ENCODE assay signal across 10 cellular contexts in the genomic region with DNA sequence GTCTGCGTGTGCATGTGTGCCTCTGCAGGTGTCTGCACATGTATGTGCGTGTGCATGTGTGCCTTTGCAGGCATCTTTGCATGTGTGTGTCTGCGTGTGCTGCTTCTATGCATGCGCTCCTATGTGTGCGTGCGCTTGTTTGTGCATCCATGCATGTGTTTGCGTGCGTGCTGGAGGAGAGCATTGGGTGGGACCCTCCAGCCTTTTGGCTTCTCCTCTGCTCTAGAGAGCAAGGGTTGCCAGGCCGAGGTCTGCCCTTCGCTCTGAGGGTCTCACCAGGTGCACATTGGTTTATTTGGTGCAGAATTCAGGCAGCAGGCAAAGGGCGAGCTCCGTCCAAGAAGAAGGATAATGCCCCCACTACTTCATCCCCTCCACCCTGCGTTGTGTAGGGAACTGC. TPM values are rescaled to one million over a fixed set of nuclear protein-coding genes. Genes with fewer than 3 reads are reported as not detected.
DNase-seq lines count a peak whose midpoint lies in the region; ATAC-seq and TF ChIP-seq lines count a peak whose summit lies in the region.
"Had no signal": no experiment of that assay in that cellular context is flagged by ENCODE, and none has a peak within 500 bp of the region (broad histone marks: within the 10 kb centered on the region; RNA-seq: fewer than 3 reads in every experiment).

No MANE protein-coding gene starts in this region.

- H3K4me1 ChIP-seq in GM23338 (ENCODE audit: insufficient read depth) (no peaks in the 10 kb centered on the region), hepatocyte (ENCODE audit: insufficient read depth) (peaks cover 3% of the 10 kb centered on the region), smooth muscle cell (ENCODE audit: low read depth) (peaks cover 7% of the 10 kb centered on the region)

- no peak for TF ChIP-seq POLR2A in erythroblast (IDR thresholded peaks at IDR 0.05; ENCODE audit: low read length)

- H3K27me3 Mint-ChIP-seq in GM23338 (ENCODE audit: insufficient read depth, low read depth, poor library complexity) (peaks cover 27% of the 10 kb centered on the region), activated B cell treated with CpG ODN at 0.5 μM for 24 hours (peaks cover 4% of the 10 kb centered on the region)

- H3K9me3 Mint-ChIP-seq in GM23338 (no peaks in the 10 kb centered on the region; the same call in 2 of the 3 replicates), activated B cell treated with CpG ODN at 0.5 μM for 24 hours (peaks cover 4% of the 10 kb centered on the region)

- H3K4me3 ChIP-seq in GM23338 = peak overlapping the region; percentile 63; the same call in 1 of the 2 replicates
- H3K4me3 ChIP-seq in hepatocyte = no peak overlapping the region
- H3K4me3 ChIP-seq in smooth muscle cell = peak overlapping the region; percentile 73

- H3K4me3 Mint-ChIP-seq in GM23338 (peak overlapping the region; percentile 86), activated B cell treated with CpG ODN at 0.5 μM for 24 hours (peak overlapping the region; percentile 82)

- H3K27ac Mint-ChIP-seq in GM23338 (no peak overlapping the region), activated B cell treated with CpG ODN at 0.5 μM for 24 hours (no peak overlapping the region)

- H3K36me3 ChIP-seq in GM23338 (ENCODE audit: insufficient read depth) (no peaks in the 10 kb centered on the region), hepatocyte (replicated peaks; ENCODE audit: insufficient read depth, low read depth) (no peaks in the 10 kb centered on the region), smooth muscle cell (ENCODE audit: low read depth) (no peaks in the 10 kb centered on the region)

- no peak overlapping the region for H3K27ac ChIP-seq in GM23338 (ENCODE audit: low read depth)
- no peak overlapping the region for H3K27ac ChIP-seq in hepatocyte
- H3K27ac ChIP-seq in smooth muscle cell (ENCODE audit: low read depth) = no peak overlapping the region

- TF ChIP-seq CTCF in GM23338 (conservative IDR thresholded peaks at IDR 0.05; ENCODE audit: low read depth in 2 of 2) = no peak
- no peak for TF ChIP-seq CTCF in activated B cell treated with CpG ODN at 0.5 μM for 24 hours (IDR thresholded peaks at IDR 0.05)
- no peak for TF ChIP-seq CTCF in hepatocyte (IDR thresholded peaks at IDR 0.05; ENCODE audit: poor library complexity)
- TF ChIP-seq CTCF in smooth muscle cell (IDR thresholded peaks at IDR 0.05; ENCODE audit: borderline replicate concordance, insufficient read depth, poor library complexity, severe bottlenecking) = no peak

- intact Hi-C loops in activated B cell treated with CpG ODN at 0.5 μM for 24 hours (cut with micrococcal nuclease) = loop anchor here (5.0 kb wide), 1 partner anchor 282 kb away; a partner anchor contains a TSS

- H4K20me1 ChIP-seq in GM23338 (replicated peaks; ENCODE audit: insufficient read depth) (no peaks in the 10 kb centered on the region), hepatocyte (ENCODE audit: insufficient read depth, poor library complexity, severe bottlenecking) (no peaks in the 10 kb centered on the region), smooth muscle cell (ENCODE audit: low read depth) (no peaks in the 10 kb centered on the region)

- H3K4me2 ChIP-seq in GM23338 = peak overlapping the region; percentile 75; the same call in 1 of the 2 replicates
- peak overlapping the region; percentile 85 for H3K4me2 ChIP-seq in hepatocyte
- H3K4me2 ChIP-seq in smooth muscle cell = peak overlapping the region; percentile 94

- H3K79me2 ChIP-seq in GM23338 (replicated peaks; ENCODE audit: insufficient read depth) (no peaks in the 10 kb centered on the region), hepatocyte (peaks cover 30% of the 10 kb centered on the region), smooth muscle cell (ENCODE audit: low read depth) (peaks cover 6% of the 10 kb centered on the region)

- H3K4me1 Mint-ChIP-seq in GM23338 (no peaks in the 10 kb centered on the region), activated B cell treated with CpG ODN at 0.5 μM for 24 hours (peaks cover 16% of the 10 kb centered on the region)

- POLR2A ChIA-PET in activated B cell treated with CpG ODN at 0.5 μM for 24 hours (lab: Charles Lee) = no interaction called here

- H3K9me3 ChIP-seq in hepatocyte (ENCODE audit: low read depth) (no peaks in the 10 kb centered on the region), smooth muscle cell (replicated peaks; ENCODE audit: low read depth) (no peaks in the 10 kb centered on the region)

- DNase-seq in GM23338 (ENCODE audit: low spot score) (no peak), activated B cell treated with CpG ODN at 0.5 μM for 24 hours (no peak), hepatocyte (ENCODE audit: low spot score) (no peak), smooth muscle cell (lab: John Stamatoyannopoulos, UW; ENCODE audit: unreplicated experiment) (no peak), erythroblast (lab: John Stamatoyannopoulos, UW) (no peak)
- DNase-seq: central memory CD4-positive, alpha-beta T cell; NCI-H748 treated with DMSO at 0.1 percent for 48 hours had no signal

- H3K9me2 ChIP-seq in GM23338 (ENCODE audit: insufficient read depth) = no peaks in the 10 kb centered on the region
- no peaks in the 10 kb centered on the region for H3K9me2 ChIP-seq in hepatocyte (replicated peaks; ENCODE audit: insufficient read depth)

- peaks cover 35% of the 10 kb centered on the region for H3K27me3 ChIP-seq in GM23338 (ENCODE audit: insufficient read depth)
- H3K27me3 ChIP-seq in hepatocyte = no peaks in the 10 kb centered on the region
- H3K27me3 ChIP-seq in smooth muscle cell (ENCODE audit: low read depth) = no peaks in the 10 kb centered on the region

- H2AFZ ChIP-seq in GM23338 (no peak overlapping the region), hepatocyte (no peak overlapping the region), smooth muscle cell (ENCODE audit: low read depth) (no peak overlapping the region)

- H3K36me3 Mint-ChIP-seq in GM23338 (ENCODE audit: low read depth) = no peaks in the 10 kb centered on the region; the same call in 2 of the 3 replicates
- H3K36me3 Mint-ChIP-seq in activated B cell treated with CpG ODN at 0.5 μM for 24 hours (ENCODE audit: low read depth) = peaks cover 2% of the 10 kb centered on the region

- H3F3A ChIP-seq in GM23338 (replicated peaks; ENCODE audit: low read depth) = 0 out of 2 replicates have a peak, but pooled peaks cover 6% of the 10 kb centered on the region
- no peaks in the 10 kb centered on the region for H3F3A ChIP-seq in smooth muscle cell (ENCODE audit: low read depth)

- H3K9ac ChIP-seq in smooth muscle cell (ENCODE audit: low read depth) = no peak overlapping the region

- 83% methylated on average over 13 of the region's 13 CpGs for WGBS in hepatocyte (ENCODE audit: low lambda C conversion rate, missing lambda C conversion rate)
- WGBS in smooth muscle cell (ENCODE audit: low lambda C conversion rate) = 82% methylated on average over 13 of the region's 13 CpGs

- ATAC-seq in GM23338 (no peak), activated B cell treated with CpG ODN at 0.5 μM for 24 hours (ENCODE audit: low read depth) (no peak), GM21423 (IDR thresholded peaks at IDR 0.05; ENCODE audit: unreplicated experiment) (no peak), GM18861 (IDR thresholded peaks at IDR 0.05; ENCODE audit: unreplicated experiment) (no peak)

- CTCF ChIA-PET in activated B cell treated with CpG ODN at 0.5 μM for 24 hours (lab: Charles Lee) = no interaction called here

TF ChIP-seq in GM23338, 12 proteins besides CTCF, POLR2A, EP300 and RAD21 (continues in another document):
- TF ChIP-seq STAT1 (IDR thresholded peaks at IDR 0.05; ENCODE audit: unreplicated experiment) = no peak
- no peak for TF ChIP-seq JUNB (IDR thresholded peaks at IDR 0.05; ENCODE audit: unreplicated experiment)
- TF ChIP-seq EZH2 (IDR thresholded peaks at IDR 0.05; ENCODE audit: low read depth, unreplicated experiment) = no peak

RNA-seq across cellular contexts. Expression of a gene that starts 1.1 kb away (rescaled TPM):
- total RNA-seq in GM23338 (2014; rRNA removed; shearing (Covaris generic)) = 5.2 and 10.8 TPM in 2 replicates
- 2.8 and 4.2 TPM in 2 replicates for polyA plus RNA-seq in GM23338 (2016; fragmentation: Nextera tagmentation; extraction: Ambion mirVana)
- 2.0 and 2.6 TPM in 2 replicates for total RNA-seq in activated B cell treated with CpG ODN at 0.5 μM for 24 hours
- 20.0 and 22.2 TPM in 2 replicates for total RNA-seq in hepatocyte
- polyA plus RNA-seq in hepatocyte = 22.2 and 27.8 TPM in 2 replicates
- 5.6 and 12.0 TPM in 2 replicates for total RNA-seq in smooth muscle cell
- polyA plus RNA-seq in smooth muscle cell = 16.0 and 20.5 TPM in 2 replicates

RNA-seq across cellular contexts. Expression of a gene that starts 17.0 kb away (rescaled TPM):
- 13.2 and 15.9 TPM in 2 replicates for total RNA-seq in GM23338 (2014; rRNA removed; shearing (Covaris generic))
- 15.1 and 16.7 TPM in 2 replicates for polyA plus RNA-seq in GM23338 (2016; fragmentation: Nextera tagmentation; extraction: Ambion mirVana)
- total RNA-seq in activated B cell treated with CpG ODN at 0.5 μM for 24 hours = 26.7 and 28.5 TPM in 2 replicates
- 17.0 and 18.7 TPM in 2 replicates for total RNA-seq in hepatocyte
- 24.0 and 27.4 TPM in 2 replicates for polyA plus RNA-seq in hepatocyte
- 12.8 and 16.8 TPM in 2 replicates for total RNA-seq in smooth muscle cell
- 26.9 and 34.8 TPM in 2 replicates for polyA plus RNA-seq in smooth muscle cell

RNA-seq across cellular contexts. Expression of a gene that starts 35.9 kb away (rescaled TPM):
- total RNA-seq in GM23338 (2014; rRNA removed; shearing (Covaris generic)) = 11.0 and 12.9 TPM in 2 replicates
- 5.3 TPM in 2 replicates for polyA plus RNA-seq in GM23338 (2016; fragmentation: Nextera tagmentation; extraction: Ambion mirVana)
- 0.44 and 0.98 TPM in 2 replicates for total RNA-seq in activated B cell treated with CpG ODN at 0.5 μM for 24 hours
- 4.0 and 17.3 TPM in 2 replicates for total RNA-seq in hepatocyte
- polyA plus RNA-seq in hepatocyte = 12.8 and 13.7 TPM in 2 replicates
- 0.94 and 1.3 TPM in 2 replicates for total RNA-seq in smooth muscle cell
- 1.2 and 2.5 TPM in 2 replicates for polyA plus RNA-seq in smooth muscle cell
- total RNA-seq: HT1080 had no signal

RNA-seq across cellular contexts. Expression of a gene that starts 51.3 kb away (rescaled TPM):
- 96.4 and 97.6 TPM in 2 replicates for total RNA-seq in GM23338 (2014; rRNA removed; shearing (Covaris generic))
- polyA plus RNA-seq in GM23338 (2016; fragmentation: Nextera tagmentation; extraction: Ambion mirVana) (69.4 and 82.3 TPM in 2 replicates), hepatocyte (74.2 and 82.6 TPM in 2 replicates), smooth muscle cell (73.0 and 80.5 TPM in 2 replicates)
- total RNA-seq in activated B cell treated with CpG ODN at 0.5 μM for 24 hours (48.3 and 51.2 TPM in 2 replicates), hepatocyte (95.4 and 112 TPM in 2 replicates), smooth muscle cell (76.7 and 94.6 TPM in 2 replicates)

RNA-seq across cellular contexts. Expression of a gene that starts 52.3 kb away (rescaled TPM):
- 116 and 122 TPM in 2 replicates for total RNA-seq in GM23338 (2014; rRNA removed; shearing (Covaris generic))
- 72.4 and 75.0 TPM in 2 replicates for polyA plus RNA-seq in GM23338 (2016; fragmentation: Nextera tagmentation; extraction: Ambion mirVana)
- total RNA-seq in activated B cell treated with CpG ODN at 0.5 μM for 24 hours = 49.9 and 50.9 TPM in 2 replicates
- total RNA-seq in hepatocyte = 24.5 and 34.4 TPM in 2 replicates
- 41.5 and 42.3 TPM in 2 replicates for polyA plus RNA-seq in hepatocyte
- 29.1 and 31.5 TPM in 2 replicates for total RNA-seq in smooth muscle cell
- 38.8 and 45.3 TPM in 2 replicates for polyA plus RNA-seq in smooth muscle cell
